ENCODE assay signal across 8 cellular contexts in the genomic region with DNA sequence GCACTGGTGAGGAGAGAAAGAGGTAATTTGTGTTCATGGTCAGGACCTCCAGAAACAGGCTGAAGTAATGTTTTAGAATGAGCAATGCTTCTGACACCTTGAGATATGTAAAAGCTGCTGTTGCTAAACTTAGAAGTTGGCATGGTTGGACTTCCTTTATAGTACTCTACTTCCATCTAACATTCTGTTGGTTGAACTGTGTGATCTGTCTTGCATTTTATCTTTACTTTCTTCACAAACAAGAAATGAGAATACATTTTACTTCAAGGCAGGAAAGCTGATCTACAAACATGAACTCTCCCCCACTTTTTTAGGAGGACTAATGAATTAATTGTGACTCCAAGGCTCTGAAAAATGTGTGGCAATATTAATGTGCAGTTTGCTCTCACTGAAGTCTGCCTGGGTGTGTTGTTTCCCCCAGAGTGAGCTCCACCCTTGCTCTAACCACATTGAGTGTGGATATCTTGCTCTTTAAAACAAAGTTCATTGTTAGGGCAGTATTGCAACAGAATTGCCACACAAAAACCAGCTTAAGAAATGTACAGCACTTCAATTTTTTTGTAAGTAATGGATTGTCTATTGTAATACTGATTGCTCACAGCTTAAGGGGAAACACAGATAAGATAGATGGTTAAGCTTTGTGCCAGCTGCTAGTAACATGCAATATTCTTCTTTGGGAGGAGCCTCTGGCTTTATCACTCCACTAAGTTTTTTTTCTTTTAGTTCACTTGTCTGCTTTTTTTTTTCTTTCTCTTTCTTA.
A peak's percentile ranks its signal among the peaks of the same experiment; 100 is the strongest.
DNase-seq lines count a peak whose midpoint lies in the region; ATAC-seq and TF ChIP-seq lines count a peak whose summit lies in the region.

No MANE protein-coding gene starts in this region.

- peaks cover 88% of the 10 kb centered on the region for H3K4me1 Mint-ChIP-seq in CD4-positive, alpha-beta T cell (ENCODE audit: low read depth)
- peaks cover 45% of the 10 kb centered on the region for H3K4me1 Mint-ChIP-seq in nephron progenitor cell

- H3K4me3 ChIP-seq in epithelial cell of proximal tubule (ENCODE audit: low read depth, low read length), result peak overlapping the region; percentile 26

- H3K27ac Mint-ChIP-seq in CD4-positive, alpha-beta T cell, result peak overlapping the region; percentile 85
- H3K27ac Mint-ChIP-seq in nephron progenitor cell, result peak overlapping the region; percentile 31

- no peaks in the 10 kb centered on the region for H3K9me3 ChIP-seq in CD4-positive, alpha-beta T cell (ENCODE audit: control insufficient read depth, low read length)

- CTCF ChIA-PET in CD4-positive, alpha-beta T cell (lab: Charles Lee), result interaction anchor here (0.6 to 1.8 kb wide), 10 partner anchors 9 to 822 kb away, joined by 3 to 9 read pairs (median 3); no protein-coding TSS in a partner anchor

- no peaks in the 10 kb centered on the region for H3K9me3 Mint-ChIP-seq in CD4-positive, alpha-beta T cell
- no peaks in the 10 kb centered on the region for H3K9me3 Mint-ChIP-seq in nephron progenitor cell

- peak overlapping the region; percentile 66 for H3K27ac ChIP-seq in CD4-positive, alpha-beta T cell (ENCODE audit: low read depth, low read length)

- no peaks in the 10 kb centered on the region for H3K27me3 Mint-ChIP-seq in CD4-positive, alpha-beta T cell
- H3K27me3 Mint-ChIP-seq in nephron progenitor cell (ENCODE audit: low read depth, poor library complexity), result no peaks in the 10 kb centered on the region

- ATAC-seq in CD4-positive, alpha-beta T cell (ENCODE audit: poor library complexity), result peak; percentile 72
- ATAC-seq in GM19395 (IDR thresholded peaks at IDR 0.05; ENCODE audit: unreplicated experiment), result peak; percentile 77
- ATAC-seq in HG03432 (IDR thresholded peaks at IDR 0.05; ENCODE audit: unreplicated experiment), result peak; percentile 84

- peak overlapping the region; percentile 80 for H3K4me3 Mint-ChIP-seq in CD4-positive, alpha-beta T cell
- H3K4me3 Mint-ChIP-seq in nephron progenitor cell, result no peak overlapping the region

- no peak for TF ChIP-seq CTCF in CD4-positive, alpha-beta T cell (IDR thresholded peaks at IDR 0.05)
- TF ChIP-seq CTCF in epithelial cell of proximal tubule (conservative IDR thresholded peaks at IDR 0.05; ENCODE audit: low read depth, low read length) (no peak), nephron progenitor cell (IDR thresholded peaks at IDR 0.05) (no peak)

- DNase-seq in CD4-positive, alpha-beta T cell, result peak in 5 of 10 experiments; percentile 12 to 29 (median 20)
- DNase-seq in SKM-1 (lab: John Stamatoyannopoulos, UW; ENCODE audit: unreplicated experiment) (peak; percentile 95), epithelial cell of proximal tubule (ENCODE audit: low read depth) (peak; percentile 54), nephron progenitor cell (no peak), NCI-H345 treated with DMSO at 0.1 percent for 48 hours (lab: John Stamatoyannopoulos, UW; ENCODE audit: unreplicated experiment) (no peak), NCI-H69 (lab: John Stamatoyannopoulos, UW) (no peak)

- H3K36me3 Mint-ChIP-seq in CD4-positive, alpha-beta T cell (ENCODE audit: low read depth), result peaks cover 17% of the 10 kb centered on the region
- H3K36me3 Mint-ChIP-seq in nephron progenitor cell (ENCODE audit: low read depth), result peaks cover 7% of the 10 kb centered on the region

- intact Hi-C loops in CD4-positive, alpha-beta T cell (cut with DNase I, micrococcal nuclease), result loop anchor here (1.0 to 5.0 kb wide), 5 partner anchors 8 to 66 kb away; no protein-coding TSS in a partner anchor

- H3K27me3 ChIP-seq in CD4-positive, alpha-beta T cell (ENCODE audit: control insufficient read depth, insufficient read depth, low read length), result no peaks in the 10 kb centered on the region

- POLR2A ChIA-PET in CD4-positive, alpha-beta T cell (lab: Charles Lee), result interaction anchor here (0.6 to 7.0 kb wide), 28 partner anchors 8 to 193 kb away, joined by 3 to 69 read pairs (median 5); a partner anchor contains a TSS

Comparison
In these comparisons a context has a peak if more than half of its experiments do, and no peak if none do; other contexts are left out.
1. DNase-seq: peak in SKM-1 (single experiment) and epithelial cell of proximal tubule (single experiment); none in nephron progenitor cell (single experiment), NCI-H345 treated with DMSO at 0.1 percent for 48 hours (single experiment) and NCI-H69 (single experiment).
2. Peak in every context shown above with its lines, with median percentiles within 50 percentile points of each other: ATAC-seq.